In genomic region chr9:124818431-124819281, GRCh38 we compare ENCODE assay signal across 8 cellular contexts. TPM values are rescaled to one million over a fixed set of nuclear protein-coding genes. Genes with fewer than 3 reads are reported as not detected.
DNase-seq lines count a peak whose midpoint lies in the region; ATAC-seq and TF ChIP-seq lines count a peak whose summit lies in the region.

No MANE protein-coding gene starts in this region.

- no peak for TF ChIP-seq CTCF in WTC11 (IDR thresholded peaks at IDR 0.05)
- no peak for TF ChIP-seq CTCF in kidney epithelial cell (IDR thresholded peaks at IDR 0.05; ENCODE audit: insufficient read depth, low read length, poor library complexity, severe bottlenecking)

- H3K4me3 ChIP-seq in kidney epithelial cell (ENCODE audit: low read depth, low read length) = no peak overlapping the region

- H3K9me3 Mint-ChIP-seq in WTC11 = no peaks in the 10 kb centered on the region

- ATAC-seq in HG02852 (IDR thresholded peaks at IDR 0.05; ENCODE audit: unreplicated experiment) (peak; percentile 62), WTC11 (peak; percentile 91)

- H3K4me3 Mint-ChIP-seq in WTC11 = no peak overlapping the region

- DNase-seq in Daoy (ENCODE audit: low read depth) (peak; percentile 89), WTC11 (ENCODE audit: low spot score) (peak; percentile 57), kidney epithelial cell (ENCODE audit: low read depth) (peak; percentile 63), mucosa of gallbladder (ENCODE audit: low spot score) (no peak), ecto neural progenitor cell (ENCODE audit: low spot score) (no peak), NOMO-1 treated with DMSO at 0.1 percent for 48 hours (lab: John Stamatoyannopoulos, UW; ENCODE audit: unreplicated experiment) (no peak)
- DNase-seq in activated CD8-positive, alpha-beta memory T cell treated with anti-CD3 and anti-CD28 coated beads, Interleukin-2, amount 50 U/mL, for 4 hours = no peak

- POLR2A ChIA-PET in WTC11 (lab: Charles Lee) = no interaction called here

- no peaks in the 10 kb centered on the region for H3K36me3 ChIP-seq in kidney epithelial cell (ENCODE audit: control insufficient read depth, insufficient read depth, low read length)

- H3K36me3 Mint-ChIP-seq in WTC11 = no peaks in the 10 kb centered on the region

- CTCF ChIA-PET in WTC11 (lab: Charles Lee) = interaction anchor here (0.7 to 2.2 kb wide), 10 partner anchors 11 to 48 kb away, joined by 3 to 12 read pairs (median 5); partner anchors contain the start of genes ARPC5L, NR6A1, OLFML2A and WDR38

- no peaks in the 10 kb centered on the region for H3K27me3 Mint-ChIP-seq in WTC11 (ENCODE audit: low read depth)

- H3K27ac Mint-ChIP-seq in WTC11 = no peak overlapping the region

- H3K4me1 Mint-ChIP-seq in WTC11 = peaks cover 12% of the 10 kb centered on the region

- no peaks in the 10 kb centered on the region for H3K27me3 ChIP-seq in kidney epithelial cell (ENCODE audit: control insufficient read depth, insufficient read depth, low read length)

TF ChIP-seq in WTC11, 78 proteins besides CTCF, POLR2A, EP300 and RAD21:
- TF ChIP-seq IRF2 (CRISPR knock-in tag; IDR thresholded peaks at IDR 0.05; ENCODE audit: borderline replicate concordance, low read depth) = no peak
- peak; percentile 31; the same call in 1 of the 2 replicates for TF ChIP-seq GABPB1 (CRISPR knock-in tag; IDR thresholded peaks at IDR 0.05)
- no peak for TF ChIP-seq ARID4B (CRISPR knock-in tag; IDR thresholded peaks at IDR 0.05; ENCODE audit: borderline replicate concordance)
- no peak for TF ChIP-seq ZNF423 (CRISPR knock-in tag; IDR thresholded peaks at IDR 0.05)
- no peak for TF ChIP-seq MYBL2 (CRISPR knock-in tag; IDR thresholded peaks at IDR 0.05)
- TF ChIP-seq MXD4 (CRISPR knock-in tag; IDR thresholded peaks at IDR 0.05; ENCODE audit: borderline replicate concordance) = no peak

RNA-seq across cellular contexts. Expression of gene WDR38, which starts 34.6 kb away (rescaled TPM):
- 0.12 TPM in 1 of 2 replicates, not detected in the other for total RNA-seq in Daoy (2014; rRNA removed; shearing (Covaris generic))
- total RNA-seq in WTC11 (2021) (not detected in 3 replicates), kidney epithelial cell (not detected in 2 replicates), mucosa of gallbladder (not detected)

RNA-seq across cellular contexts. Expression of gene OLFML2A, which starts 41.7 kb away (rescaled TPM):
- 3.9 and 5.7 TPM in 2 replicates for total RNA-seq in Daoy (2014; rRNA removed; shearing (Covaris generic))
- total RNA-seq in WTC11 (2021) = 6.7 to 11.6 TPM (median 11.2 TPM) in 3 replicates
- 7.0 and 16.4 TPM in 2 replicates for total RNA-seq in kidney epithelial cell
- 12.7 TPM for total RNA-seq in mucosa of gallbladder

RNA-seq across cellular contexts. Expression of gene RPL35, which starts 43.1 kb away (rescaled TPM):
- 4,733 and 5,328 TPM in 2 replicates for total RNA-seq in Daoy (2014; rRNA removed; shearing (Covaris generic))
- total RNA-seq in WTC11 (2021) = 1,710 to 1,958 TPM (median 1,927 TPM) in 3 replicates
- total RNA-seq in kidney epithelial cell = 3,097 and 3,310 TPM in 2 replicates
- total RNA-seq in mucosa of gallbladder = 704 TPM

RNA-seq across cellular contexts. Expression of gene ARPC5L, which starts 43.3 kb away (rescaled TPM):
- total RNA-seq in Daoy (2014; rRNA removed; shearing (Covaris generic)) = 52.8 and 81.8 TPM in 2 replicates
- 40.0 to 47.2 TPM (median 40.5 TPM) in 3 replicates for total RNA-seq in WTC11 (2021)
- 31.1 and 36.3 TPM in 2 replicates for total RNA-seq in kidney epithelial cell
- total RNA-seq in mucosa of gallbladder = 33.7 TPM

RNA-seq across cellular contexts. Expression of gene NR6A1, which starts 47.5 kb away (rescaled TPM):
- total RNA-seq in Daoy (2014; rRNA removed; shearing (Covaris generic)) = 1.3 and 5.1 TPM in 2 replicates
- total RNA-seq in WTC11 (2021) (164 to 222 TPM (median 218 TPM) in 3 replicates), kidney epithelial cell (0.92 and 2.2 TPM in 2 replicates), mucosa of gallbladder (3.2 TPM)

Comparison
In these comparisons a context has a peak if more than half of its experiments do, and no peak if none do; other contexts are left out.
1. DNase-seq: peak in Daoy (single experiment), WTC11 (single experiment) and kidney epithelial cell (single experiment); none in mucosa of gallbladder (single experiment), activated CD8-positive, alpha-beta memory T cell treated with anti-CD3 and anti-CD28 coated beads, Interleukin-2, amount 50 U/mL, for 4 hours (single experiment), ecto neural progenitor cell (single experiment) and NOMO-1 treated with DMSO at 0.1 percent for 48 hours (single experiment).